Comparison of ENCODE assay signal across 22 cellular contexts in genomic region chr5:38899936-38900335, GRCh38. TPM values are rescaled to one million over a fixed set of nuclear protein-coding genes. Genes with fewer than 3 reads are reported as not detected.
"Had no signal": no experiment of that assay in that cellular context is flagged by ENCODE, and none has a peak within 500 bp of the region (broad histone marks: within the 10 kb centered on the region; RNA-seq: fewer than 3 reads in every experiment).

No MANE protein-coding gene starts in this region.

- DNase-seq: dorsolateral prefrontal cortex; effector CD4-positive, alpha-beta T cell; foreskin melanocyte; glutamatergic neuron; heart right ventricle; hypothalamus; left cardiac atrium; left lung; naive thymus-derived CD8-positive, alpha-beta T cell; nephron progenitor cell; nucleus accumbens; sigmoid colon; stimulated activated CD4-positive, alpha-beta T cell treated with anti-CD3 and anti-CD28 coated beads, Interleukin-2, amount 100 ng/mL, for 24 hours; stimulated activated CD4-positive, alpha-beta T cell treated with anti-CD3 and anti-CD28 coated beads, Interleukin-4, amount 100 ng/mL, for 24 hours; stimulated activated naive CD4-positive, alpha-beta T cell treated with Interleukin-2 at 50 U/mL for 16 hours; stomach; thyroid gland had no signal

- H3K36me3 ChIP-seq: prostate gland had no signal

- H3K27me3 ChIP-seq: dorsolateral prefrontal cortex, esophagus muscularis mucosa, heart right ventricle, left lung, right atrium auricular region, sigmoid colon, stomach, thyroid gland had no signal

- H3K36me3 Mint-ChIP-seq: stimulated activated effector memory CD8-positive, alpha-beta T cell treated with anti-CD3 and anti-CD28 coated beads, Interleukin-12 subunit alpha, Interleukin-12 subunit beta, amount 100 ng/mL, for 72 hours; type B pancreatic cell had no signal

- H3K4me3 ChIP-seq: dorsolateral prefrontal cortex, esophagus muscularis mucosa, heart right ventricle, left lung, prostate gland, right atrium auricular region, sigmoid colon, stomach, thyroid gland had no signal

- H3K27ac Mint-ChIP-seq: naive thymus-derived CD8-positive, alpha-beta T cell; nephron progenitor cell; stimulated activated effector memory CD8-positive, alpha-beta T cell treated with anti-CD3 and anti-CD28 coated beads, Interleukin-12 subunit alpha, Interleukin-12 subunit beta, amount 100 ng/mL, for 72 hours; type B pancreatic cell had no signal

- ATAC-seq: heart right ventricle; left cardiac atrium; left lung; naive thymus-derived CD8-positive, alpha-beta T cell; stimulated activated effector memory CD8-positive, alpha-beta T cell treated with anti-CD3 and anti-CD28 coated beads, Interleukin-12 subunit alpha, Interleukin-12 subunit beta, amount 100 ng/mL, for 72 hours had no signal

- H3K27me3 Mint-ChIP-seq: type B pancreatic cell had no signal

- H3K4me1 Mint-ChIP-seq: naive thymus-derived CD8-positive, alpha-beta T cell; nephron progenitor cell; stimulated activated effector memory CD8-positive, alpha-beta T cell treated with anti-CD3 and anti-CD28 coated beads, Interleukin-12 subunit alpha, Interleukin-12 subunit beta, amount 100 ng/mL, for 72 hours had no signal

- H3K4me3 Mint-ChIP-seq: naive thymus-derived CD8-positive, alpha-beta T cell; nephron progenitor cell; stimulated activated effector memory CD8-positive, alpha-beta T cell treated with anti-CD3 and anti-CD28 coated beads, Interleukin-12 subunit alpha, Interleukin-12 subunit beta, amount 100 ng/mL, for 72 hours; type B pancreatic cell had no signal

- H3K9me3 Mint-ChIP-seq: type B pancreatic cell had no signal

RNA-seq across cellular contexts. Expression of gene OSMR, which starts 54.1 kb away (rescaled TPM):
- total RNA-seq: naive thymus-derived CD8-positive, alpha-beta T cell had no signal
